In the genomic region with DNA sequence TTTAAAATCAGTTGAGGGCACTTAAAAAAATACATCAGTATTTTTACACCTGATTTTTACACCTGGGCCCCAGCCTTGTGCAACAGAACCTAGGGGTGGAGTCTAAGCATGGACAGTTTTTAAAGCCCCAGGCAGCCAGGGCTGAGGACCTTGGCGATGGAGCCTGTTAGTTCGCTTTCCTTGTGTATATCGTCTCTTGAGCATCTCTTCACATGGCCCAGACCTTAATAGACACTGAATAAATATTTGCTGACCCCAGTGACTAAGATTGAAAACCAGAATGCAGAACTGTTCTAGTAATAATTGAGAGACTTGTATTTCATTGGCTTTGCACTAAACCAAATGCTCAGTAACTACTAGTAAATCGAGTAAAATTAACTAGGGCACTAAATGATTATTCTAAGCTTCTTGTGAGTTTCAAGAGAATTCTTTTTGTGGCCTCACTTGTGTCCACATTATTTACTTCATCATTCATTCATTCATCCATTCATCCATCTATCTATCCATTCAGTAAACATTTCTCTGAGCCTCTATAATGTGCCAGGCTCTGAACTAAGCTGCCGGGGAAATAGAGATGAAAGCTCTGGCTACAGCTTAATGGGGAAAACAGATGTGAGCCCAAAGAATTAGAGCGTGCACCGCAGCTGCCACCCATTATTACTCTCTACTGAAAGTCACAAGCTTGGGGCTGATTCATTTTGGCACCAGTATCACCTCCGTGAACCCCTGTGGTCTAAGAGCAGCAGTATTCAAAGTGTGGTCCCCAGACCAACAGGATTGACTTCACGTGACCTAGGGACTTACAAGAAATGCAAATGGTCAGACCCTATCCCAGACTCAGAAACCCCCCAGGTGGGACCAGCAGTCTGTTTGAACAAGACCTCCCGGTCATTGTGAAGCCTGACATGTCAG, we compare ENCODE assay signal across 8 cellular contexts. TPM values are rescaled to one million over a fixed set of nuclear protein-coding genes. Genes with fewer than 3 reads are reported as not detected.
A peak's percentile ranks its signal among the peaks of the same experiment; 100 is the strongest.
DNase-seq lines count a peak whose midpoint lies in the region; ATAC-seq and TF ChIP-seq lines count a peak whose summit lies in the region.

No MANE protein-coding gene starts in this region.

- H3K4me2 ChIP-seq in SU-DHL-6 (ENCODE audit: low read depth, low read length, poor library complexity, severe bottlenecking), result peak overlapping the region; percentile 84

- H3K27me3 ChIP-seq in SU-DHL-6 (ENCODE audit: low read length), result no peaks in the 10 kb centered on the region
- H3K27me3 ChIP-seq in H7 (ENCODE audit: control insufficient read depth, insufficient read depth, low read length), result no peaks in the 10 kb centered on the region

- peaks cover 48% of the 10 kb centered on the region for H3F3A ChIP-seq in SU-DHL-6 (ENCODE audit: insufficient read depth)

- H3K36me3 ChIP-seq in SU-DHL-6 (ENCODE audit: low read length) (0 out of 2 replicates have a peak, but pooled peaks cover 4% of the 10 kb centered on the region), H7 (replicated peaks; ENCODE audit: control insufficient read depth, insufficient read depth, low read length) (no peaks in the 10 kb centered on the region)

- peak; percentile 69 for ATAC-seq in HG02678 (IDR thresholded peaks at IDR 0.05; ENCODE audit: unreplicated experiment)
- peak; percentile 87 for ATAC-seq in stimulated activated effector memory CD8-positive, alpha-beta T cell treated with anti-CD3 and anti-CD28 coated beads, Interleukin-12 subunit alpha, Interleukin-12 subunit beta, amount 100 ng/mL, for 72 hours

- H3K27ac Mint-ChIP-seq in stimulated activated effector memory CD8-positive, alpha-beta T cell treated with anti-CD3 and anti-CD28 coated beads, Interleukin-12 subunit alpha, Interleukin-12 subunit beta, amount 100 ng/mL, for 72 hours, result peak overlapping the region; percentile 52

- peak; percentile 68 for DNase-seq in activated CD8-positive, alpha-beta memory T cell treated with anti-CD3 and anti-CD28 coated beads, Interleukin-2, amount 50 U/mL, for 48 hours
- DNase-seq in activated CD8-positive, alpha-beta memory T cell treated with anti-CD3 and anti-CD28 coated beads, Interleukin-2, amount 50 U/mL, for 4 hours, result no peak
- peak; percentile 11 to 77 for DNase-seq in stimulated activated effector memory CD8-positive, alpha-beta T cell treated with anti-CD3 and anti-CD28 coated beads, Interleukin-12 subunit alpha, Interleukin-12 subunit beta, amount 100 ng/mL, for 72 hours (ENCODE audit: low spot score in 2 of 2)
- no peak for DNase-seq in A172 (ENCODE audit: low spot score)
- DNase-seq in H7, result no peak
- DNase-seq in effector CD8-positive, alpha-beta T cell (lab: John Stamatoyannopoulos, UW), result no peak

- H3K79me2 ChIP-seq in SU-DHL-6 (ENCODE audit: insufficient read depth, low read length), result peaks cover 19% of the 10 kb centered on the region

- no peak for TF ChIP-seq CTCF in SU-DHL-6 (IDR thresholded peaks at IDR 0.05; ENCODE audit: insufficient read depth, low read length, poor library complexity, severe bottlenecking)

- H3K27ac ChIP-seq in SU-DHL-6 (ENCODE audit: low read depth, low read length), result peak overlapping the region; percentile 99

- no peak overlapping the region for H2AFZ ChIP-seq in SU-DHL-6 (ENCODE audit: low read depth, low read length, severe bottlenecking)

- H3K4me3 ChIP-seq in SU-DHL-6 (ENCODE audit: insufficient read depth, low read length, poor library complexity, severe bottlenecking), result peak overlapping the region; percentile 69
- no peak overlapping the region for H3K4me3 ChIP-seq in H7 (ENCODE audit: insufficient read depth, low read depth, low read length)

- H3K36me3 Mint-ChIP-seq in stimulated activated effector memory CD8-positive, alpha-beta T cell treated with anti-CD3 and anti-CD28 coated beads, Interleukin-12 subunit alpha, Interleukin-12 subunit beta, amount 100 ng/mL, for 72 hours, result no peaks in the 10 kb centered on the region

- no peaks in the 10 kb centered on the region for H3K9me3 Mint-ChIP-seq in stimulated activated effector memory CD8-positive, alpha-beta T cell treated with anti-CD3 and anti-CD28 coated beads, Interleukin-12 subunit alpha, Interleukin-12 subunit beta, amount 100 ng/mL, for 72 hours

- peak overlapping the region; percentile 58 for H3K4me3 Mint-ChIP-seq in stimulated activated effector memory CD8-positive, alpha-beta T cell treated with anti-CD3 and anti-CD28 coated beads, Interleukin-12 subunit alpha, Interleukin-12 subunit beta, amount 100 ng/mL, for 72 hours

- H3K9ac ChIP-seq in SU-DHL-6 (ENCODE audit: low read length), result peak overlapping the region; percentile 74

- peaks cover 25% of the 10 kb centered on the region for H3K4me1 Mint-ChIP-seq in stimulated activated effector memory CD8-positive, alpha-beta T cell treated with anti-CD3 and anti-CD28 coated beads, Interleukin-12 subunit alpha, Interleukin-12 subunit beta, amount 100 ng/mL, for 72 hours

- H3K9me3 ChIP-seq in SU-DHL-6 (ENCODE audit: insufficient read depth, low read length), result no peaks in the 10 kb centered on the region

- no peaks in the 10 kb centered on the region for H3K9me2 ChIP-seq in SU-DHL-6 (replicated peaks; ENCODE audit: insufficient read depth, low read length)

- H4K20me1 ChIP-seq in SU-DHL-6 (ENCODE audit: low read depth, low read length), result no peaks in the 10 kb centered on the region

RNA-seq across cellular contexts. Expression of gene BCL7A, which starts 30.7 kb away (rescaled TPM):
- total RNA-seq in A172 (2014; rRNA removed; shearing (Covaris generic)), result 6.9 and 7.6 TPM in 2 replicates
- 10.6 and 11.2 TPM in 2 replicates for total RNA-seq in H7 (2014; rRNA removed; shearing (Covaris generic))

Comparison
In these comparisons a context has a peak if more than half of its experiments do, and no peak if none do; other contexts are left out.
1. DNase-seq: peak in activated CD8-positive, alpha-beta memory T cell treated with anti-CD3 and anti-CD28 coated beads, Interleukin-2, amount 50 U/mL, for 48 hours (single experiment) and stimulated activated effector memory CD8-positive, alpha-beta T cell treated with anti-CD3 and anti-CD28 coated beads, Interleukin-12 subunit alpha, Interleukin-12 subunit beta, amount 100 ng/mL, for 72 hours (2 of 2); none in activated CD8-positive, alpha-beta memory T cell treated with anti-CD3 and anti-CD28 coated beads, Interleukin-2, amount 50 U/mL, for 4 hours (single experiment), A172 (single experiment), H7 (single experiment) and effector CD8-positive, alpha-beta T cell (single experiment).